ENCODE assay signal across 1 cellular context in genomic region chr4:77156912-77157858, GRCh38.
TF ChIP-seq lines count a peak whose summit lies in the region.

A gene with protein sequence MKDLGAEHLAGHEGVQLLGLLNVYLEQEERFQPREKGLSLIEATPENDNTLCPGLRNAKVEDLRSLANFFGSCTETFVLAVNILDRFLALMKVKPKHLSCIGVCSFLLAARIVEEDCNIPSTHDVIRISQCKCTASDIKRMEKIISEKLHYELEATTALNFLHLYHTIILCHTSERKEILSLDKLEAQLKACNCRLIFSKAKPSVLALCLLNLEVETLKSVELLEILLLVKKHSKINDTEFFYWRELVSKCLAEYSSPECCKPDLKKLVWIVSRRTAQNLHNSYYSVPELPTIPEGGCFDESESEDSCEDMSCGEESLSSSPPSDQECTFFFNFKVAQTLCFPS (plus strand): TSS chr4:77157207. CDS start chr4:77158533, 1,326 bp downstream.

TF ChIP-seq in HepG2, 621 proteins besides CTCF, POLR2A, EP300 and RAD21 (continued from another document and continues in another):
- TF ChIP-seq IRF1 (CRISPR knock-in tag; IDR thresholded peaks at IDR 0.05; ENCODE audit: low read depth) (no peak), AKAP8 (CRISPR knock-in tag; IDR thresholded peaks at IDR 0.05) (no peak), GABPA (IDR thresholded peaks at IDR 0.05; ENCODE audit: low read depth, low read length) (no peak), GABPA (CRISPR knock-in tag; IDR thresholded peaks at IDR 0.05; ENCODE audit: low read depth) (peak; percentile 60), SIX1 (CRISPR knock-in tag; IDR thresholded peaks at IDR 0.05; ENCODE audit: borderline replicate concordance) (no peak; the same call in 1 of the 2 replicates), NRL (CRISPR knock-in tag; IDR thresholded peaks at IDR 0.05; ENCODE audit: borderline replicate concordance) (no peak; the same call in 1 of the 2 replicates), ZFP62 (CRISPR knock-in tag; IDR thresholded peaks at IDR 0.05) (no peak), TEAD2 (CRISPR knock-in tag; IDR thresholded peaks at IDR 0.05) (no peak), RFX1 (IDR thresholded peaks at IDR 0.05) (no peak), ZNF143 (CRISPR knock-in tag; IDR thresholded peaks at IDR 0.05) (no peak), SAFB2 (CRISPR knock-in tag; IDR thresholded peaks at IDR 0.05; ENCODE audit: borderline replicate concordance, low read depth) (peak; percentile 59; the same call in 1 of the 2 replicates), PAWR (CRISPR knock-in tag; IDR thresholded peaks at IDR 0.05; ENCODE audit: borderline replicate concordance) (no peak), E2F5 (CRISPR knock-in tag; conservative IDR thresholded peaks at IDR 0.05) (no peak), ARNT2 (CRISPR knock-in tag; IDR thresholded peaks at IDR 0.05; ENCODE audit: low read depth) (peak; percentile 86), GMEB1 (CRISPR knock-in tag; IDR thresholded peaks at IDR 0.05; ENCODE audit: borderline replicate concordance) (peak; percentile 69), PHF21A (CRISPR knock-in tag; IDR thresholded peaks at IDR 0.05) (peak; percentile 97), NR2F2 (IDR thresholded peaks at IDR 0.05; ENCODE audit: borderline replicate concordance, low read depth) (no peak), ZFAT (CRISPR knock-in tag; conservative IDR thresholded peaks at IDR 0.05) (no peak), CAMTA2 (CRISPR knock-in tag; IDR thresholded peaks at IDR 0.05; ENCODE audit: borderline replicate concordance) (no peak; the same call in 1 of the 2 replicates), NFRKB (IDR thresholded peaks at IDR 0.05) (no peak), ZBTB33 (CRISPR knock-in tag; IDR thresholded peaks at IDR 0.05) (no peak; the same call in 1 of the 2 replicates), ZNF205 (CRISPR knock-in tag; IDR thresholded peaks at IDR 0.05) (peak; percentile 8; the same call in 1 of the 2 replicates), ZNF431 (CRISPR knock-in tag; IDR thresholded peaks at IDR 0.05; ENCODE audit: borderline replicate concordance, low read depth) (no peak), ZNF839 (CRISPR knock-in tag; IDR thresholded peaks at IDR 0.05; ENCODE audit: borderline replicate concordance) (no peak), NBN (conservative IDR thresholded peaks at IDR 0.05) (no peak), KDM6A (CRISPR knock-in tag; IDR thresholded peaks at IDR 0.05; ENCODE audit: low read depth) (no peak), HINFP (CRISPR knock-in tag; IDR thresholded peaks at IDR 0.05; ENCODE audit: low read depth) (peak; percentile 87; the same call in 1 of the 2 replicates), KDM4B (CRISPR knock-in tag; IDR thresholded peaks at IDR 0.05) (no peak), TP53 (CRISPR knock-in tag; conservative IDR thresholded peaks at IDR 0.05) (0 out of 2 replicates have a peak, but pooled peaks have one; percentile 27), HDAC1 (CRISPR knock-in tag; IDR thresholded peaks at IDR 0.05) (peak; percentile 94), SP5 (CRISPR knock-in tag; IDR thresholded peaks at IDR 0.05; ENCODE audit: borderline replicate concordance, low read depth) (no peak), ARNTL (CRISPR knock-in tag; IDR thresholded peaks at IDR 0.05) (peak; percentile 91), ZNF773 (CRISPR knock-in tag; IDR thresholded peaks at IDR 0.05; ENCODE audit: borderline replicate concordance) (peak; percentile 34; the same call in 1 of the 2 replicates)
- TF ChIP-seq, protein P1, sequence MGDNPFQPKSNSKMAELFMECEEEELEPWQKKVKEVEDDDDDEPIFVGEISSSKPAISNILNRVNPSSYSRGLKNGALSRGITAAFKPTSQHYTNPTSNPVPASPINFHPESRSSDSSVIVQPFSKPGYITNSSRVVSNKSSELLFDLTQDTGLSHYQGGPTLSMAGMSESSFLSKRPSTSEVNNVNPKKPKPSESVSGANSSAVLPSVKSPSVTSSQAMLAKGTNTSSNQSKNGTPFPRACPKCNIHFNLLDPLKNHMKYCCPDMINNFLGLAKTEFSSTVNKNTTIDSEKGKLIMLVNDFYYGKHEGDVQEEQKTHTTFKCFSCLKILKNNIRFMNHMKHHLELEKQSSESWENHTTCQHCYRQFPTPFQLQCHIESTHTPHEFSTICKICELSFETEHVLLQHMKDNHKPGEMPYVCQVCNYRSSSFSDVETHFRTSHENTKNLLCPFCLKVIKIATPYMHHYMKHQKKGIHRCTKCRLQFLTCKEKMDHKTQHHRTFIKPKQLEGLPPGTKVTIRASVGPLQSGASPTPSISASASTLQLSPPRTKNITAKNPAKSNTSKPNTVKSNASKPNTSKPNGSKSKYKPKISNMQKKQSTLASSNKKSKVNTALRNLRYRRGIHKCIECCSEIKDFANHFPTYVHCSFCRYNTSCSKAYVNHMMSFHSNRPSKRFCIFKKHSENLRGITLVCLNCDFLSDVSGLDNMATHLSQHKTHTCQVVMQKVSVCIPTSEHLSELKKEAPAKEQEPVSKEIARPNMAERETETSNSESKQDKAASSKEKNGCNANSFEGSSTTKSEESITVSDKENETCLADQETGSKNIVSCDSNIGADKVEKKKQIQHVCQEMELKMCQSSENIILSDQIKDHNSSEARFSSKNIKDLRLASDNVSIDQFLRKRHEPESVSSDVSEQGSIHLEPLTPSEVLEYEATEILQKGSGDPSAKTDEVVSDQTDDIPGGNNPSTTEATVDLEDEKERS (CRISPR knock-in tag; IDR thresholded peaks at IDR 0.05): no peak
- TF ChIP-seq, protein P2, sequence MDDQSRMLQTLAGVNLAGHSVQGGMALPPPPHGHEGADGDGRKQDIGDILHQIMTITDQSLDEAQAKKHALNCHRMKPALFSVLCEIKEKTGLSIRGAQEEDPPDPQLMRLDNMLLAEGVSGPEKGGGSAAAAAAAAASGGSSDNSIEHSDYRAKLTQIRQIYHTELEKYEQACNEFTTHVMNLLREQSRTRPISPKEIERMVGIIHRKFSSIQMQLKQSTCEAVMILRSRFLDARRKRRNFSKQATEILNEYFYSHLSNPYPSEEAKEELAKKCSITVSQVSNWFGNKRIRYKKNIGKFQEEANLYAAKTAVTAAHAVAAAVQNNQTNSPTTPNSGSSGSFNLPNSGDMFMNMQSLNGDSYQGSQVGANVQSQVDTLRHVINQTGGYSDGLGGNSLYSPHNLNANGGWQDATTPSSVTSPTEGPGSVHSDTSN (CRISPR knock-in tag; IDR thresholded peaks at IDR 0.05; ENCODE audit: borderline replicate concordance): no peak
- TF ChIP-seq, protein P3, sequence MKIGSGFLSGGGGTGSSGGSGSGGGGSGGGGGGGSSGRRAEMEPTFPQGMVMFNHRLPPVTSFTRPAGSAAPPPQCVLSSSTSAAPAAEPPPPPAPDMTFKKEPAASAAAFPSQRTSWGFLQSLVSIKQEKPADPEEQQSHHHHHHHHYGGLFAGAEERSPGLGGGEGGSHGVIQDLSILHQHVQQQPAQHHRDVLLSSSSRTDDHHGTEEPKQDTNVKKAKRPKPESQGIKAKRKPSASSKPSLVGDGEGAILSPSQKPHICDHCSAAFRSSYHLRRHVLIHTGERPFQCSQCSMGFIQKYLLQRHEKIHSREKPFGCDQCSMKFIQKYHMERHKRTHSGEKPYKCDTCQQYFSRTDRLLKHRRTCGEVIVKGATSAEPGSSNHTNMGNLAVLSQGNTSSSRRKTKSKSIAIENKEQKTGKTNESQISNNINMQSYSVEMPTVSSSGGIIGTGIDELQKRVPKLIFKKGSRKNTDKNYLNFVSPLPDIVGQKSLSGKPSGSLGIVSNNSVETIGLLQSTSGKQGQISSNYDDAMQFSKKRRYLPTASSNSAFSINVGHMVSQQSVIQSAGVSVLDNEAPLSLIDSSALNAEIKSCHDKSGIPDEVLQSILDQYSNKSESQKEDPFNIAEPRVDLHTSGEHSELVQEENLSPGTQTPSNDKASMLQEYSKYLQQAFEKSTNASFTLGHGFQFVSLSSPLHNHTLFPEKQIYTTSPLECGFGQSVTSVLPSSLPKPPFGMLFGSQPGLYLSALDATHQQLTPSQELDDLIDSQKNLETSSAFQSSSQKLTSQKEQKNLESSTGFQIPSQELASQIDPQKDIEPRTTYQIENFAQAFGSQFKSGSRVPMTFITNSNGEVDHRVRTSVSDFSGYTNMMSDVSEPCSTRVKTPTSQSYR (CRISPR knock-in tag; IDR thresholded peaks at IDR 0.05; ENCODE audit: borderline replicate concordance): no peak
- TF ChIP-seq, protein P4, sequence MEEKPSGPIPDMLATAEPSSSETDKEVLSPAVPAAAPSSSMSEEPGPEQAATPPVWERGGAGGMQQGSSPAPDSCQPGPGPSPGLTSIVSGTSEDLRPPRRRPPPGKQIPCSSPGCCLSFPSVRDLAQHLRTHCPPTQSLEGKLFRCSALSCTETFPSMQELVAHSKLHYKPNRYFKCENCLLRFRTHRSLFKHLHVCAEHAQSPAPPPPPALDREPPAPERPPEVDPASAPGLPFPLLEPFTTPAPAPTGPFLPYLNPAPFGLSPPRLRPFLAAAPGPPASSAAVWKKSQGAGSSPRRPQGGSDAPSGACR (CRISPR knock-in tag; IDR thresholded peaks at IDR 0.05): no peak
- TF ChIP-seq, protein P5, sequence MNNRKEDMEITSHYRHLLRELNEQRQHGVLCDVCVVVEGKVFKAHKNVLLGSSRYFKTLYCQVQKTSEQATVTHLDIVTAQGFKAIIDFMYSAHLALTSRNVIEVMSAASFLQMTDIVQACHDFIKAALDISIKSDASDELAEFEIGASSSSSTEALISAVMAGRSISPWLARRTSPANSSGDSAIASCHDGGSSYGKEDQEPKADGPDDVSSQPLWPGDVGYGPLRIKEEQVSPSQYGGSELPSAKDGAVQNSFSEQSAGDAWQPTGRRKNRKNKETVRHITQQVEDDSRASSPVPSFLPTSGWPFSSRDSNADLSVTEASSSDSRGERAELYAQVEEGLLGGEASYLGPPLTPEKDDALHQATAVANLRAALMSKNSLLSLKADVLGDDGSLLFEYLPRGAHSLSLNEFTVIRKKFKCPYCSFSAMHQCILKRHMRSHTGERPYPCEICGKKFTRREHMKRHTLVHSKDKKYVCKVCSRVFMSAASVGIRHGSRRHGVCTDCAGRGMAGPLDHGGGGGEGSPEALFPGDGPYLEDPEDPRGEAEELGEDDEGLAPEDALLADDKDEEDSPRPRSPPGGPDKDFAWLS (CRISPR knock-in tag; IDR thresholded peaks at IDR 0.05; ENCODE audit: borderline replicate concordance): no peak
- TF ChIP-seq, protein P6, sequence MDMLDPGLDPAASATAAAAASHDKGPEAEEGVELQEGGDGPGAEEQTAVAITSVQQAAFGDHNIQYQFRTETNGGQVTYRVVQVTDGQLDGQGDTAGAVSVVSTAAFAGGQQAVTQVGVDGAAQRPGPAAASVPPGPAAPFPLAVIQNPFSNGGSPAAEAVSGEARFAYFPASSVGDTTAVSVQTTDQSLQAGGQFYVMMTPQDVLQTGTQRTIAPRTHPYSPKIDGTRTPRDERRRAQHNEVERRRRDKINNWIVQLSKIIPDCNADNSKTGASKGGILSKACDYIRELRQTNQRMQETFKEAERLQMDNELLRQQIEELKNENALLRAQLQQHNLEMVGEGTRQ (IDR thresholded peaks at IDR 0.05; ENCODE audit: low read depth, low read length): peak; percentile 66; the same call in 1 of the 2 replicates
- TF ChIP-seq, protein P6 (CRISPR knock-in tag; IDR thresholded peaks at IDR 0.05; ENCODE audit: borderline replicate concordance): peak; percentile 92; the same call in 1 of the 2 replicates
